8 cellular contexts compared by ENCODE assay signal in genomic region chr7:99324966-99325596, GRCh38. TPM values are rescaled to one million over a fixed set of nuclear protein-coding genes. Genes with fewer than 3 reads are reported as not detected.
DNase-seq lines count a peak whose midpoint lies in the region; ATAC-seq, FAIRE-seq and TF ChIP-seq lines count a peak whose summit lies in the region.

No MANE protein-coding gene starts in this region.

- no peak for FAIRE-seq in GM12891 (lab: Jason Lieb, UNC)

- TF ChIP-seq CTCF in dorsolateral prefrontal cortex (IDR thresholded peaks at IDR 0.05 in 54 of 56, conservative IDR thresholded peaks at IDR 0.05 in 2 of 56; ENCODE audit: low read depth in 1 of 56, partially characterized antibody in 56 of 56) (no peak), natural killer cell (IDR thresholded peaks at IDR 0.05) (no peak)

- H3K27ac ChIP-seq in dorsolateral prefrontal cortex, result peak overlapping the region in 56 of 59 donors; percentile 29 to 96 (median 83)

- H3K36me3 ChIP-seq in MG63, result peaks cover 3% of the 10 kb centered on the region; the same call in 1 of the 2 replicates

- H3K9me3 Mint-ChIP-seq in activated T-cell treated with anti-CD3 and anti-CD28 coated beads, Interleukin-2, amount 50 U/mL, for 24 hours, result no peaks in the 10 kb centered on the region
- H3K9me3 Mint-ChIP-seq in natural killer cell, result no peaks in the 10 kb centered on the region

- H3K27ac Mint-ChIP-seq in activated T-cell treated with anti-CD3 and anti-CD28 coated beads, Interleukin-2, amount 50 U/mL, for 24 hours, result peak overlapping the region; percentile 94
- peak overlapping the region; percentile 84 to 91 for H3K27ac Mint-ChIP-seq in natural killer cell

- intact Hi-C loops in dorsolateral prefrontal cortex (cut with DNase I) (loop anchor here (2.0 to 10.0 kb wide), 5 partner anchors 52 to 400 kb away; partner anchors contain the start of genes BUD31 (in 2 of the 2), PDAP1 (in 2 of the 2) and SMURF1 (in 2 of the 2)), natural killer cell (cut with micrococcal nuclease) (loop anchor here (5.0 kb wide), 1 partner anchor 183 kb away; the partner anchor contains the start of gene SMURF1), posterior vena cava (cut with DNase I) (no loop called here)

- H3K27me3 Mint-ChIP-seq in activated T-cell treated with anti-CD3 and anti-CD28 coated beads, Interleukin-2, amount 50 U/mL, for 24 hours, result no peaks in the 10 kb centered on the region
- H3K27me3 Mint-ChIP-seq in natural killer cell (ENCODE audit: low read depth in 2 of 2), result no peaks in the 10 kb centered on the region

- no peak for ATAC-seq in natural killer cell

- peaks cover 27% of the 10 kb centered on the region for H3K36me3 Mint-ChIP-seq in activated T-cell treated with anti-CD3 and anti-CD28 coated beads, Interleukin-2, amount 50 U/mL, for 24 hours (ENCODE audit: low read depth)
- H3K36me3 Mint-ChIP-seq in natural killer cell, result no peaks in the 10 kb centered on the region

- peaks cover 33% of the 10 kb centered on the region for H3K4me1 Mint-ChIP-seq in activated T-cell treated with anti-CD3 and anti-CD28 coated beads, Interleukin-2, amount 50 U/mL, for 24 hours (ENCODE audit: low read depth)
- peaks cover 31 to 43% of the 10 kb centered on the region in 2 donors for H3K4me1 Mint-ChIP-seq in natural killer cell

- H3K4me3 ChIP-seq in MG63, result peak overlapping the region; percentile 85
- H3K4me3 ChIP-seq in dorsolateral prefrontal cortex, result peak overlapping the region; percentile 61 to 100 (median 98)

- H3K27me3 ChIP-seq in MG63, result no peaks in the 10 kb centered on the region
- H3K27me3 ChIP-seq in dorsolateral prefrontal cortex, result no peaks in the 10 kb centered on the region

- TF ChIP-seq POLR2A in GM12891 (IDR thresholded peaks at IDR 0.05; ENCODE audit: low read depth, low read length), result no peak

- peak overlapping the region; percentile 85 for H3K4me3 Mint-ChIP-seq in activated T-cell treated with anti-CD3 and anti-CD28 coated beads, Interleukin-2, amount 50 U/mL, for 24 hours
- peak overlapping the region; percentile 91 for H3K4me3 Mint-ChIP-seq in natural killer cell

- DNase-seq in activated T-cell treated with anti-CD3 and anti-CD28 coated beads, Interleukin-2, amount 50 U/mL, for 24 hours, result peak; percentile 39
- DNase-seq in activated T-cell treated with anti-CD3 and anti-CD28 coated beads, Interleukin-2, amount 50 U/mL, for 1 hour, result no peak
- DNase-seq in MG63, result no peak
- DNase-seq in dorsolateral prefrontal cortex, result no peak
- no peak for DNase-seq in natural killer cell
- no peak for DNase-seq in posterior vena cava (ENCODE audit: low spot score)
- no peak for DNase-seq in GM12891 (ENCODE audit: insufficient read length, low spot score)
- DNase-seq in midbrain (lab: John Stamatoyannopoulos, UW), result no peak

- H3K9me3 ChIP-seq in MG63, result no peaks in the 10 kb centered on the region

TF ChIP-seq in GM12891, 5 proteins besides CTCF, POLR2A, EP300 and RAD21:
- TF ChIP-seq POU2F2 (IDR thresholded peaks at IDR 0.05; ENCODE audit: low read depth, low read length), result no peak
- no peak for TF ChIP-seq PAX5 (IDR thresholded peaks at IDR 0.05; ENCODE audit: insufficient read depth, low read length, severe bottlenecking)
- no peak for TF ChIP-seq SPI1 (IDR thresholded peaks at IDR 0.05; ENCODE audit: low read depth, low read length)
- TF ChIP-seq POLR2AphosphoS5 (IDR thresholded peaks at IDR 0.05; ENCODE audit: low read depth, low read length), result no peak
- no peak for TF ChIP-seq TAF1 (IDR thresholded peaks at IDR 0.05; ENCODE audit: low read depth, low read length)

RNA-seq across cellular contexts. Expression of gene ARPC1A, which starts 0.6 kb away (rescaled TPM):
- total RNA-seq in MG63 (2014; rRNA removed; shearing (Covaris generic); ENCODE audit: low replicate concordance), result 75.8 and 89.8 TPM in 2 replicates
- total RNA-seq in dorsolateral prefrontal cortex (100 to 1,000 TPM in 106 of 120 experiments, 10 to 100 TPM in 14; 84.1 to 180 (median 126) TPM), natural killer cell (10 to 100 TPM; 38.1 to 48.1 (median 47.9) TPM), posterior vena cava (10 to 100 TPM; 74.4 to 85.5 TPM)
- 54.7 TPM for polyA plus RNA-seq in GM12891 (2012; ENCODE audit: low read depth, missing spikeins)

RNA-seq across cellular contexts. Expression of gene ARPC1B, which starts 49.4 kb away (rescaled TPM):
- total RNA-seq in MG63 (2014; rRNA removed; shearing (Covaris generic); ENCODE audit: low replicate concordance), result 164 and 230 TPM in 2 replicates
- total RNA-seq in dorsolateral prefrontal cortex (10 to 100 TPM in 115 of 120 experiments, 1 to 10 TPM in 5; 5.2 to 52.6 (median 17.8) TPM), natural killer cell (100 to 1,000 TPM; 161 to 184 (median 179) TPM), posterior vena cava (100 to 1,000 TPM; 102 to 144 TPM)
- polyA plus RNA-seq in GM12891 (2012; ENCODE audit: low read depth, missing spikeins), result 631 TPM

RNA-seq across cellular contexts. Expression of gene MYH16, which starts 52.4 kb away (rescaled TPM):
- total RNA-seq in MG63 (2014; rRNA removed; shearing (Covaris generic); ENCODE audit: low replicate concordance), result not detected in 2 replicates
- total RNA-seq in dorsolateral prefrontal cortex (under 1 TPM in 4 of 120 experiments, not detected in 116; 0.11 to 0.83 (median 0.44) TPM), natural killer cell (not detected), posterior vena cava (not detected)
- 0.13 TPM for polyA plus RNA-seq in GM12891 (2012; ENCODE audit: low read depth, missing spikeins)

Comparison
In these comparisons a context has a peak if more than half of its experiments do, and no peak if none do; other contexts are left out.
1. intact Hi-C loops: an anchor here in dorsolateral prefrontal cortex (2.0 to 10.0 kb wide) and natural killer cell (5.0 kb wide); none called in posterior vena cava.